In the genomic region with DNA sequence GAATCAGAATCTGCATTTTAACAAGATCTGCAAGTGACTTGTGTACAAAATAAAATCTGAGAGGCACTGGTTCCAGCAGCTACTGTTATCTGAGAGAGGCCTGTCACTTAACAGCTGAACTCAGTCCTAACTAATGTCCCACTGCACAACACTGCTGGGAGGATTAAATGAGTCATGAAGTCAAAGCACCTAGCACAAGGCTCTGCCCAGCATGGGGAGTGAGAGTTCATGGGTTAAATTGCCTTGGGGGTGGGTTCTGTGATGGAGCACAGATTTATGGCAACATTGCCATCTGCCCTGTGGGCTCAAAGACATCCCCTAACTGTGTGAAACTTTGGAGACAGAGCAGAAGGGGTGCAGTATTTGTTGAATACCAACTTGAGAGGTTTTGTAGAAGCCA, we compare ENCODE assay signal across 20 cellular contexts.
A peak's percentile ranks its signal among the peaks of the same experiment; 100 is the strongest.
DNase-seq lines count a peak whose midpoint lies in the region; ATAC-seq and TF ChIP-seq lines count a peak whose summit lies in the region.
"Had no signal": no experiment of that assay in that cellular context is flagged by ENCODE, and none has a peak within 500 bp of the region (broad histone marks: within the 10 kb centered on the region; RNA-seq: fewer than 3 reads in every experiment).

No MANE protein-coding gene starts in this region.

- ATAC-seq in stimulated activated effector memory CD8-positive, alpha-beta T cell treated with anti-CD3 and anti-CD28 coated beads, Interleukin-12 subunit alpha, Interleukin-12 subunit beta, amount 100 ng/mL, for 72 hours: peak; percentile 19
- ATAC-seq: GM23338, HCT116, K562, Panc1 had no signal

- no peaks in the 10 kb centered on the region for H3K9me3 Mint-ChIP-seq in stimulated activated effector memory CD8-positive, alpha-beta T cell treated with anti-CD3 and anti-CD28 coated beads, Interleukin-12 subunit alpha, Interleukin-12 subunit beta, amount 100 ng/mL, for 72 hours
- H3K9me3 Mint-ChIP-seq in Caco-2 (ENCODE audit: unreplicated experiment): no peaks in the 10 kb centered on the region

- H3K36me3 ChIP-seq in HEK293 (ENCODE audit: control insufficient read depth in 2 of 2, insufficient read depth in 1 of 2, low read length in 2 of 2) (no peaks in the 10 kb centered on the region), left ventricle myocardium inferior (no peaks in the 10 kb centered on the region), Caco-2 (ENCODE audit: control insufficient read depth, insufficient read depth, low read length) (no peaks in the 10 kb centered on the region)

- H3K36me3 Mint-ChIP-seq in stimulated activated effector memory CD8-positive, alpha-beta T cell treated with anti-CD3 and anti-CD28 coated beads, Interleukin-12 subunit alpha, Interleukin-12 subunit beta, amount 100 ng/mL, for 72 hours: no peaks in the 10 kb centered on the region
- no peaks in the 10 kb centered on the region for H3K36me3 Mint-ChIP-seq in Caco-2 (ENCODE audit: insufficient read depth, unreplicated experiment)
- H3K36me3 Mint-ChIP-seq: CD4-positive, alpha-beta memory T cell had no signal

- H3K4me1 ChIP-seq in HEK293 (ENCODE audit: control insufficient read depth, insufficient read depth, low read length) (no peaks in the 10 kb centered on the region), left ventricle myocardium inferior (peaks cover 27% of the 10 kb centered on the region), Caco-2 (no peaks in the 10 kb centered on the region)

- no peaks in the 10 kb centered on the region for H3K27me3 ChIP-seq in left ventricle myocardium inferior (ENCODE audit: low read depth)
- no peaks in the 10 kb centered on the region; the same call in 1 of the 2 replicates for H3K27me3 ChIP-seq in Caco-2 (replicated peaks; ENCODE audit: control insufficient read depth, insufficient read depth, low read length)

- H3K27me3 Mint-ChIP-seq in Caco-2 (ENCODE audit: insufficient read depth, unreplicated experiment): peaks cover 4% of the 10 kb centered on the region
- H3K27me3 Mint-ChIP-seq: CD4-positive, alpha-beta memory T cell had no signal

- H3K4me3 Mint-ChIP-seq in stimulated activated effector memory CD8-positive, alpha-beta T cell treated with anti-CD3 and anti-CD28 coated beads, Interleukin-12 subunit alpha, Interleukin-12 subunit beta, amount 100 ng/mL, for 72 hours: no peak overlapping the region
- no peak overlapping the region for H3K4me3 Mint-ChIP-seq in Caco-2 (ENCODE audit: unreplicated experiment)
- H3K4me3 Mint-ChIP-seq: CD4-positive, alpha-beta memory T cell; GM23338 had no signal

- intact Hi-C loops in left ventricle myocardium inferior (cut with micrococcal nuclease) (no loop called here), Caco-2 (cut with micrococcal nuclease; ENCODE audit: unreplicated experiment) (no loop called here)

- POLR2A ChIA-PET in HEK293 (lab: Yijun Ruan, JAX) (no interaction called here), Caco-2 (lab: Charles Lee) (no interaction called here)

- peaks cover 8% of the 10 kb centered on the region for H3K4me1 Mint-ChIP-seq in stimulated activated effector memory CD8-positive, alpha-beta T cell treated with anti-CD3 and anti-CD28 coated beads, Interleukin-12 subunit alpha, Interleukin-12 subunit beta, amount 100 ng/mL, for 72 hours
- H3K4me1 Mint-ChIP-seq in Caco-2 (ENCODE audit: low read depth, unreplicated experiment): no peaks in the 10 kb centered on the region

- TF ChIP-seq CTCF in HEK293 (tag by site-specific recombination; IDR thresholded peaks at IDR 0.05) (no peak), left ventricle myocardium inferior (IDR thresholded peaks at IDR 0.05; ENCODE audit: borderline replicate concordance) (no peak), Caco-2 (IDR thresholded peaks at IDR 0.05; ENCODE audit: insufficient read depth in 1 of 2, low read depth in 1 of 2, low read length in 1 of 2, severe bottlenecking in 1 of 2, unreplicated experiment in 1 of 2) (no peak)

- H3K9me3 ChIP-seq in HEK293 (ENCODE audit: control insufficient read depth, insufficient read depth, low read depth, low read length) (no peaks in the 10 kb centered on the region), left ventricle myocardium inferior (replicated peaks) (peaks cover 11% of the 10 kb centered on the region), Caco-2 (no peaks in the 10 kb centered on the region)

- no peak overlapping the region for H3K27ac ChIP-seq in HEK293 (ENCODE audit: extremely low read depth, low read depth, low read length)
- peak overlapping the region; percentile 86 for H3K27ac ChIP-seq in left ventricle myocardium inferior (replicated peaks)

- DNase-seq in NCI-H82 (lab: John Stamatoyannopoulos, UW) (peak; percentile 60), NCI-H82 treated with DMSO at 0.1 percent for 48 hours (lab: John Stamatoyannopoulos, UW; ENCODE audit: unreplicated experiment) (no peak), left ventricle myocardium inferior (no peak), NCI-H2107 treated with DMSO at 0.1 percent for 48 hours (lab: John Stamatoyannopoulos, UW; ENCODE audit: unreplicated experiment) (no peak), NK-92 (lab: John Stamatoyannopoulos, UW; ENCODE audit: unreplicated experiment) (no peak), Caco-2 (no peak)
- DNase-seq in stimulated activated effector memory CD8-positive, alpha-beta T cell treated with anti-CD3 and anti-CD28 coated beads, Interleukin-12 subunit alpha, Interleukin-12 subunit beta, amount 100 ng/mL, for 72 hours (ENCODE audit: low spot score in 2 of 2): no peak
- DNase-seq: 8988T; CD4-positive, alpha-beta memory T cell; DMS79 treated with DMSO at 0.1 percent for 48 hours; MV-4-11; NCI-H1417 treated with DMSO at 0.1 percent for 48 hours; NCI-H1930; NCI-H2171 treated with DMSO at 0.1 percent for 48 hours; SIG-M5 had no signal

- H3K4me3 ChIP-seq in HEK293 (ENCODE audit: low read depth, low read length): no peak overlapping the region
- no peak overlapping the region for H3K4me3 ChIP-seq in left ventricle myocardium inferior
- no peak overlapping the region for H3K4me3 ChIP-seq in Caco-2 (ENCODE audit: low read depth, low read length)
- H3K4me3 ChIP-seq: GM23338, K562 had no signal

- CTCF ChIA-PET in HEK293 (lab: Yijun Ruan, JAX): no interaction called here
- CTCF ChIA-PET in Caco-2 (lab: Charles Lee): no interaction called here

- H3K27ac Mint-ChIP-seq in stimulated activated effector memory CD8-positive, alpha-beta T cell treated with anti-CD3 and anti-CD28 coated beads, Interleukin-12 subunit alpha, Interleukin-12 subunit beta, amount 100 ng/mL, for 72 hours: no peak overlapping the region
- no peak overlapping the region for H3K27ac Mint-ChIP-seq in Caco-2 (ENCODE audit: unreplicated experiment)
- H3K27ac Mint-ChIP-seq: GM23338 had no signal

- BruUV-seq in Caco-2 (replicated peaks; lab: Mats Ljungman, UMichigan): no TSS peak

TF ChIP-seq in HEK293, 187 proteins besides CTCF, POLR2A, EP300 and RAD21:
- TF ChIP-seq ZBTB20 (tag by site-specific recombination; IDR thresholded peaks at IDR 0.05): no peak
- TF ChIP-seq ZIC2 (tag by site-specific recombination; IDR thresholded peaks at IDR 0.05): peak; percentile 77
